In genomic region chr15:52227456-52227855, GRCh38 we compare ENCODE assay signal across 9 cellular contexts. TPM values are rescaled to one million over a fixed set of nuclear protein-coding genes. Genes with fewer than 3 reads are reported as not detected.
A peak's percentile ranks its signal among the peaks of the same experiment; 100 is the strongest.
DNase-seq lines count a peak whose midpoint lies in the region; ATAC-seq and TF ChIP-seq lines count a peak whose summit lies in the region.
"Had no signal": no experiment of that assay in that cellular context is flagged by ENCODE, and none has a peak within 500 bp of the region (broad histone marks: within the 10 kb centered on the region; RNA-seq: fewer than 3 reads in every experiment).

No MANE protein-coding gene starts in this region.

- H3K4me1 Mint-ChIP-seq in activated naive CD4-positive, alpha-beta T cell treated with anti-CD3 and anti-CD28 coated beads, Interleukin-2, amount 10 ng/mL, durations not matched to agents 7 days and 5 days = peaks cover 30% of the 10 kb centered on the region

- no peaks in the 10 kb centered on the region for H3K9me3 ChIP-seq in MG63

- H3K9me3 Mint-ChIP-seq in activated naive CD4-positive, alpha-beta T cell treated with anti-CD3 and anti-CD28 coated beads, Interleukin-2, amount 10 ng/mL, durations not matched to agents 7 days and 5 days = no peaks in the 10 kb centered on the region

- peak; percentile 91 for ATAC-seq in Right ventricle myocardium superior (ENCODE audit: poor library complexity)

- intact Hi-C loops in Right ventricle myocardium superior (cut with DNase I) = no loop called here

- no peaks in the 10 kb centered on the region for H3K36me3 ChIP-seq in MG63

- DNase-seq in HEK293T (ENCODE audit: extremely low spot score) = peak; percentile 59
- DNase-seq in MG63 = peak; percentile 53
- DNase-seq in SK-N-DZ (ENCODE audit: low spot score) = peak; percentile 79
- peak; percentile 82 for DNase-seq in activated naive CD4-positive, alpha-beta T cell treated with anti-CD3 and anti-CD28 coated beads, Interleukin-2, amount 10 ng/mL, durations not matched to agents 7 days and 5 days
- DNase-seq in Right ventricle myocardium superior = peak; percentile 53
- DNase-seq in putamen (ENCODE audit: low spot score) = peak; percentile 60
- no peak for DNase-seq in GOT3 (lab: John Stamatoyannopoulos, UW)

- POLR2A ChIA-PET in HEK293T (lab: Yijun Ruan, JAX) = no interaction called here

- H3K27me3 Mint-ChIP-seq in activated naive CD4-positive, alpha-beta T cell treated with anti-CD3 and anti-CD28 coated beads, Interleukin-2, amount 10 ng/mL, durations not matched to agents 7 days and 5 days = no peaks in the 10 kb centered on the region

- TF ChIP-seq CTCF in GM12875 (IDR thresholded peaks at IDR 0.05; ENCODE audit: borderline replicate concordance, insufficient read depth, low read depth, low read length) = peak; percentile 83

- H3K4me3 ChIP-seq in GM12875 (ENCODE audit: low read depth, low read length) = no peak overlapping the region
- H3K4me3 ChIP-seq in MG63 = no peak overlapping the region
- H3K4me3 ChIP-seq: skin epidermis had no signal

- no peak overlapping the region for H3K27ac Mint-ChIP-seq in activated naive CD4-positive, alpha-beta T cell treated with anti-CD3 and anti-CD28 coated beads, Interleukin-2, amount 10 ng/mL, durations not matched to agents 7 days and 5 days

- no peak overlapping the region for H3K4me3 Mint-ChIP-seq in activated naive CD4-positive, alpha-beta T cell treated with anti-CD3 and anti-CD28 coated beads, Interleukin-2, amount 10 ng/mL, durations not matched to agents 7 days and 5 days

- 0 out of 2 replicates have a peak, but pooled peaks cover 3% of the 10 kb centered on the region for H3K27me3 ChIP-seq in MG63

- CTCF ChIA-PET in HEK293T (lab: Yijun Ruan, JAX) = interaction anchor here (0.6 to 2.1 kb wide), 9 partner anchors 13 to 503 kb away, joined by 3 to 8 read pairs (median 3); no protein-coding TSS in a partner anchor
- CTCF ChIA-PET in activated naive CD4-positive, alpha-beta T cell treated with anti-CD3 and anti-CD28 coated beads, Interleukin-2, amount 10 ng/mL, durations not matched to agents 7 days and 5 days (lab: Charles Lee) = interaction anchor here (0.6 to 5.5 kb wide), 24 partner anchors 10 to 327 kb away, joined by 3 to 35 read pairs (median 4); no protein-coding TSS in a partner anchor

- peaks cover 7% of the 10 kb centered on the region for H3K36me3 Mint-ChIP-seq in activated naive CD4-positive, alpha-beta T cell treated with anti-CD3 and anti-CD28 coated beads, Interleukin-2, amount 10 ng/mL, durations not matched to agents 7 days and 5 days

TF ChIP-seq in HEK293T, 16 proteins besides CTCF, POLR2A, EP300 and RAD21:
- TF ChIP-seq FOXM1 (IDR thresholded peaks at IDR 0.05; ENCODE audit: borderline replicate concordance) (no peak), PKNOX1 (IDR thresholded peaks at IDR 0.05) (peak; percentile 64)

RNA-seq across cellular contexts. Expression of gene GNB5, which starts 36.3 kb away (rescaled TPM):
- total RNA-seq in MG63 (2014; rRNA removed; shearing (Covaris generic); ENCODE audit: low replicate concordance) = 11.7 and 18.9 TPM in 2 replicates
- 24.1 and 26.0 TPM in 2 replicates for polyA plus RNA-seq in SK-N-DZ (2014; cell fraction: cytosol; rRNA removed)
- polyA plus RNA-seq in SK-N-DZ (2014; cell fraction: nucleus; rRNA removed) = 9.5 and 16.5 TPM in 2 replicates
- 7.8 TPM for total RNA-seq in Right ventricle myocardium superior
